27 cellular contexts compared by ENCODE assay signal in genomic region chr10:82961864-82962263, GRCh38.
DNase-seq lines count a peak whose midpoint lies in the region; ATAC-seq, FAIRE-seq and TF ChIP-seq lines count a peak whose summit lies in the region.
"Had no signal": no experiment of that assay in that cellular context is flagged by ENCODE, and none has a peak within 500 bp of the region (broad histone marks: within the 10 kb centered on the region; RNA-seq: fewer than 3 reads in every experiment).

No MANE protein-coding gene starts in this region.

- TF ChIP-seq POLR2A in H1 (IDR thresholded peaks at IDR 0.05; ENCODE audit: control extremely low read depth in 1 of 2, low read depth in 2 of 2, low read length in 2 of 2): no peak

- no peaks in the 10 kb centered on the region; the same call in 1 of the 2 replicates for H3K9me3 ChIP-seq in HUES6 (ENCODE audit: control insufficient read depth, insufficient read depth, low read depth, low read length)
- H3K9me3 ChIP-seq in H1 (ENCODE audit: insufficient read depth in 2 of 2, low read depth in 1 of 2, low read length in 1 of 2): peaks cover 0 to 4% of the 10 kb centered on the region in 2 experiments; a peak in 1 of 4 replicates
- H3K9me3 ChIP-seq in lower lobe of right lung: no peaks in the 10 kb centered on the region
- H3K9me3 ChIP-seq: A549; BLaER1 treated with 17β-estradiol and CSF1 and Interleukin-3, amounts not matched to agents 10 nM and 100 nM had no signal

- H4K8ac ChIP-seq in H1 (ENCODE audit: extremely low read depth, insufficient read depth, low read length): no peak overlapping the region

- no peak for FAIRE-seq in H1 (lab: Jason Lieb, UNC)
- FAIRE-seq: A549, D721Med, G401.6, GM12878, K562 had no signal

- POLR2A ChIA-PET in H1 (lab: Charles Lee; ENCODE audit: partially characterized antibody): no interaction called here

- no peaks in the 10 kb centered on the region for H3K27me3 ChIP-seq in HUES6 (ENCODE audit: control insufficient read depth, insufficient read depth, low read length)
- no peaks in the 10 kb centered on the region for H3K27me3 ChIP-seq in H1 (replicated peaks in 1 of 4; ENCODE audit: control insufficient read depth in 3 of 4, extremely low read depth in 1 of 4, insufficient read depth in 3 of 4, low read length in 3 of 4)
- H3K27me3 ChIP-seq in lower lobe of right lung (ENCODE audit: low read depth): no peaks in the 10 kb centered on the region
- H3K27me3 ChIP-seq: BLaER1 treated with 17β-estradiol and CSF1 and Interleukin-3, amounts not matched to agents 10 nM and 100 nM had no signal

- H3K9ac ChIP-seq in HUES6 (ENCODE audit: low read length): no peak overlapping the region
- H3K9ac ChIP-seq in H1 (replicated peaks in 1 of 4; ENCODE audit: extremely low read depth in 1 of 4, low read depth in 3 of 4, low read length in 3 of 4): no peak overlapping the region
- H3K9ac ChIP-seq: BLaER1 treated with 17β-estradiol and CSF1 and Interleukin-3, amounts not matched to agents 10 nM and 100 nM; GM23248 had no signal

- H2BK20ac ChIP-seq in H1 (ENCODE audit: low read length): no peak overlapping the region

- no peak overlapping the region for H2BK120ac ChIP-seq in H1 (replicated peaks; ENCODE audit: low read depth, low read length)

- H3K4me1 Mint-ChIP-seq in endothelial cell (ENCODE audit: unreplicated experiment): no peaks in the 10 kb centered on the region

- ATAC-seq in lower lobe of right lung: no peak
- ATAC-seq: A549, GM12878, K562, Panc1 had no signal

- intact Hi-C loops in lower lobe of right lung (cut with DNase I): no loop called here

- H3K23me2 ChIP-seq in H1 (ENCODE audit: low read depth, low read length): no peaks in the 10 kb centered on the region

- H3K18ac ChIP-seq in H1 (ENCODE audit: extremely low read depth, low read length): no peak overlapping the region

- H3K27ac Mint-ChIP-seq in endothelial cell (ENCODE audit: unreplicated experiment): no peak overlapping the region
- H3K27ac Mint-ChIP-seq: CD4-positive, alpha-beta T cell had no signal

- TF ChIP-seq RAD21 in H1 (IDR thresholded peaks at IDR 0.05 in 1 of 2, conservative IDR thresholded peaks at IDR 0.05 in 1 of 2; ENCODE audit: low read depth in 2 of 2, low read length in 2 of 2): no peak

- H3K4me3 ChIP-seq in HUES6 (ENCODE audit: low read depth, low read length): no peak overlapping the region
- peak overlapping the region in 1 of 4 experiments; percentile 19; a peak in 1 of 8 replicates for H3K4me3 ChIP-seq in H1 (ENCODE audit: extremely low read depth in 1 of 4, insufficient read depth in 2 of 4, low read depth in 3 of 4, low read length in 4 of 4)
- H3K4me3 ChIP-seq in lower lobe of right lung: no peak overlapping the region
- H3K4me3 ChIP-seq: A549; BLaER1 treated with 17β-estradiol and CSF1 and Interleukin-3, amounts not matched to agents 10 nM and 100 nM; GM12878; GM23248; K562 had no signal

- no peaks in the 10 kb centered on the region for H3K79me2 ChIP-seq in H1 (ENCODE audit: control insufficient read depth in 1 of 2, insufficient read depth in 2 of 2, low read length in 2 of 2)

- H2BK15ac ChIP-seq in H1 (ENCODE audit: low read length): no peak overlapping the region

- H3K36me3 ChIP-seq in HUES6 (ENCODE audit: control insufficient read depth, insufficient read depth, low read length): no peaks in the 10 kb centered on the region
- H3K36me3 ChIP-seq in H1 (ENCODE audit: control insufficient read depth in 2 of 4, insufficient read depth in 4 of 4, low read length in 3 of 4): no peaks in the 10 kb centered on the region
- H3K36me3 ChIP-seq in lower lobe of right lung: no peaks in the 10 kb centered on the region

- no peak overlapping the region for H3K4ac ChIP-seq in H1 (replicated peaks; ENCODE audit: insufficient read length, low read depth, low read length)

- H4K5ac ChIP-seq in H1 (ENCODE audit: insufficient read length, low read depth, low read length): no peak overlapping the region

- H2BK5ac ChIP-seq in H1 (ENCODE audit: low read depth, low read length): 0 out of 2 replicates have a peak overlapping the region, but pooled peaks have one; percentile 89

- no peak overlapping the region for H3K4me3 Mint-ChIP-seq in endothelial cell (ENCODE audit: unreplicated experiment)
- H3K4me3 Mint-ChIP-seq: CD4-positive, alpha-beta T cell had no signal

- no peak overlapping the region for H3K23ac ChIP-seq in H1 (ENCODE audit: insufficient read length)

- no peak overlapping the region for H2AK5ac ChIP-seq in H1 (ENCODE audit: low read depth, low read length)

- no peak overlapping the region for H4K91ac ChIP-seq in H1 (replicated peaks; ENCODE audit: insufficient read length, low read length)

- 0 out of 2 replicates have a peak overlapping the region, but pooled peaks have one; percentile 60 for H2BK12ac ChIP-seq in H1 (ENCODE audit: low read depth, low read length)

- H4K20me1 ChIP-seq in H1 (replicated peaks in 1 of 2; ENCODE audit: control insufficient read depth in 1 of 2, insufficient read depth in 2 of 2, low read length in 2 of 2): no peaks in the 10 kb centered on the region
- H4K20me1 ChIP-seq: BLaER1 treated with 17β-estradiol and CSF1 and Interleukin-3, amounts not matched to agents 10 nM and 100 nM had no signal

- H3K56ac ChIP-seq in H1 (replicated peaks; ENCODE audit: insufficient read length, low read depth, low read length): no peak overlapping the region

- H3K4me2 ChIP-seq in H1 (ENCODE audit: insufficient read depth in 1 of 2, low read depth in 2 of 2, low read length in 2 of 2): peak overlapping the region; percentile 11 to 53; a peak in 3 of 4 replicates
- H3K4me2 ChIP-seq: A549; BLaER1 treated with 17β-estradiol and CSF1 and Interleukin-3, amounts not matched to agents 10 nM and 100 nM had no signal

- H3K27me3 Mint-ChIP-seq in endothelial cell (ENCODE audit: unreplicated experiment): peaks cover 2% of the 10 kb centered on the region
- H3K27me3 Mint-ChIP-seq: CD4-positive, alpha-beta T cell had no signal

- H3K27ac ChIP-seq in HUES6 (ENCODE audit: low read depth, low read length): peak overlapping the region; percentile 14
- no peak overlapping the region for H3K27ac ChIP-seq in H1 (ENCODE audit: low read depth, low read length)
- no peak overlapping the region for H3K27ac ChIP-seq in lower lobe of right lung
- H3K27ac ChIP-seq: A549; BLaER1 treated with 17β-estradiol and CSF1 and Interleukin-3, amounts not matched to agents 10 nM and 100 nM; GM23248; HL-60; RWPE1 had no signal

- TF ChIP-seq CTCF in H1 (IDR thresholded peaks at IDR 0.05; ENCODE audit: control extremely low read depth in 1 of 3, insufficient read depth in 1 of 3, low read depth in 1 of 3, low read length in 3 of 3) (no peak), endothelial cell (IDR thresholded peaks at IDR 0.05; ENCODE audit: unreplicated experiment) (no peak), lower lobe of right lung (IDR thresholded peaks at IDR 0.05) (no peak)

- TF ChIP-seq EP300 in H1 (IDR thresholded peaks at IDR 0.05; ENCODE audit: borderline replicate concordance in 1 of 2, low read depth in 2 of 2, low read length in 2 of 2): no peak

- DNase-seq in NCI-H748 (lab: John Stamatoyannopoulos, UW; ENCODE audit: unreplicated experiment): peak; percentile 17
- DNase-seq in NCI-H748 treated with DMSO at 0.1 percent for 48 hours (lab: John Stamatoyannopoulos, UW): no peak
- no peak for DNase-seq in H1 (ENCODE audit: low read depth in 1 of 2, low spot score in 2 of 2)
- DNase-seq in endothelial cell (ENCODE audit: low spot score): no peak
- no peak for DNase-seq in SW480 (ENCODE audit: low spot score)
- DNase-seq in lower lobe of right lung: no peak
- DNase-seq: AML-193; CD4-positive, alpha-beta T cell; GM23248; HCEC 1CT; Kasumi-1; NCI-H1092 treated with DMSO at 0.1 percent for 48 hours; NCI-H1436 treated with DMSO at 0.1 percent for 48 hours; NCI-H187 treated with DMSO at 0.1 percent for 48 hours; NCI-H2227 treated with DMSO at 0.1 percent for 48 hours; SHP77; T-helper 1 cell had no signal

- no peaks in the 10 kb centered on the region for H3K9me3 Mint-ChIP-seq in endothelial cell (ENCODE audit: unreplicated experiment)
- H3K9me3 Mint-ChIP-seq: CD4-positive, alpha-beta T cell had no signal

- H3K4me1 ChIP-seq in HUES6 (ENCODE audit: control insufficient read depth, insufficient read depth, low read length) (peaks cover 38% of the 10 kb centered on the region), H1 (replicated peaks in 1 of 4; ENCODE audit: control insufficient read depth in 3 of 4, insufficient read depth in 4 of 4, low read length in 3 of 4) (peaks cover 2 to 14% (median 8%) of the 10 kb centered on the region in 4 experiments; a peak in 3 of 7 replicates), lower lobe of right lung (no peaks in the 10 kb centered on the region)
- H3K4me1 ChIP-seq: A549; BLaER1 treated with 17β-estradiol and CSF1 and Interleukin-3, amounts not matched to agents 10 nM and 100 nM had no signal

- H3K36me3 Mint-ChIP-seq in endothelial cell (ENCODE audit: low read depth, unreplicated experiment): no peaks in the 10 kb centered on the region

- H3K14ac ChIP-seq in H1 (ENCODE audit: insufficient read length): no peak overlapping the region

- 18% methylated on average over 1 of the region's 1 CpG; no CpG with 5 or more reads in 1 of the 2 experiments for WGBS in H1 (ENCODE audit: extremely low coverage in 1 of 2, insufficient coverage in 1 of 2, insufficient read length in 1 of 2, insufficient replicate concordance in 2 of 2, low coverage in 1 of 2, low lambda C conversion rate in 2 of 2, missing lambda C conversion rate in 1 of 2), 2 experiments

- no peaks in the 10 kb centered on the region for H3K79me1 ChIP-seq in H1 (ENCODE audit: low read depth, low read length)

- no peak overlapping the region for H2AFZ ChIP-seq in H1 (ENCODE audit: low read length)
- H2AFZ ChIP-seq: GM23248 had no signal

- CTCF ChIA-PET in H1 (lab: Charles Lee; ENCODE audit: partially characterized antibody): interaction anchor here (0.7 to 1.1 kb wide), 2 partner anchors 150 to 156 kb away, joined by 3 to 4 read pairs; no protein-coding TSS in a partner anchor

TF ChIP-seq in H1, 55 proteins besides CTCF, POLR2A, EP300 and RAD21 (continues in another document):
- TF ChIP-seq TAF1 (IDR thresholded peaks at IDR 0.05; ENCODE audit: low read depth, low read length): no peak
- TF ChIP-seq SIN3A (conservative IDR thresholded peaks at IDR 0.05 in 1 of 2, IDR thresholded peaks at IDR 0.05 in 1 of 2; ENCODE audit: low read depth in 1 of 2, low read length in 2 of 2): no peak
- TF ChIP-seq TBP (IDR thresholded peaks at IDR 0.05; ENCODE audit: low read depth, low read length): no peak
- no peak for TF ChIP-seq RFX5 (IDR thresholded peaks at IDR 0.05; ENCODE audit: borderline replicate concordance, low read depth, low read length)
